In the genomic region with DNA sequence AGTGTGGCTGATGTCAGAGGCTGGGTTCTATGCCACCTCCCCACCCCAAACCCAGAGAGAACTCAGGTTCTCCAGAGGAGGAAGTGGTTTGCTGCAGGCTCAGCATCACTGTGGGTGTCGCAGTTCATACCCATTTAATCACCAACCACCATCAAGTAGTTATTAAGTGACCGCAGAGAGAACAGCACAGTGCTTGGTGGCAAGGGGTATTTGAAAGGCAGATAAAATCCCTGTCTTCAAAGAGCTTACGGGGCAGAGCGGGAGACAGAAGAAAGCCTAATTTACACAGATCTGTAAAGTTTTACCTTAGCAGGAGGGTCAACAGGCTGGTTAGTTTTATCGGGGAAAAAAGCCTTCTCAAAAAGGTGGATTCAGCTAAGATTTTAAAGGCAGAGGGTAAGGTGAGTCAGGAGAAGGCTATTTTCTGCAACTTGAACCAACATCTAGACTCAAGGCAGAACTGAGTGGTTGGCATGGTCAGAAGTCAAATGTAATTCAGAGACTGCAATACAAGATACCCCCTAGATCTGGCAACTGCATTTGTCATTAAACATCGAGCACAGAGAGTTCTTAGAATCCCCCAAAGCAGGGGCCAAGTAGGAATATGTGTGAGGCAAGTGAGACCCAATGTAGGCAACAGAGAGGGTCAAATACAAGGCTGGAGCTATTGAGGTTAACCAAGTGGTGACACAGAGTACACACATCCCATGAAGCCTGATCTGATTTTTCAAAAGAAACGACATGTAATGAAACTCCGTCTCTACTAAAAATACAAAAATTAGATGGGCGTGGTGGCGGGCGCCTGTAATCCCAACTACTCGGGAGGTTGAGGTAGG, we compare ENCODE assay signal across 8 cellular contexts. TPM values are rescaled to one million over a fixed set of nuclear protein-coding genes. Genes with fewer than 3 reads are reported as not detected.
DNase-seq lines count a peak whose midpoint lies in the region; ATAC-seq and TF ChIP-seq lines count a peak whose summit lies in the region.

No MANE protein-coding gene starts in this region.

- H3K27ac ChIP-seq in mammary epithelial cell (ENCODE audit: insufficient read depth, low read depth, low read length) (no peak overlapping the region), upper lobe of left lung (peak overlapping the region; percentile 82 to 95 (median 88)), H9 (ENCODE audit: insufficient read length, low read depth, low read length) (no peak overlapping the region)

- TF ChIP-seq CTCF in MCF 10A (IDR thresholded peaks at IDR 0.05; ENCODE audit: unreplicated experiment) (no peak), mammary epithelial cell (conservative IDR thresholded peaks at IDR 0.05 in 1 of 2, IDR thresholded peaks at IDR 0.05 in 1 of 2; ENCODE audit: extremely low read depth in 1 of 2, insufficient read depth in 1 of 2, low read depth in 1 of 2, low read length in 2 of 2) (no peak), upper lobe of left lung (IDR thresholded peaks at IDR 0.05) (no peak), H9 (conservative IDR thresholded peaks at IDR 0.05) (no peak)

- no peak overlapping the region for H2BK12ac ChIP-seq in H9 (ENCODE audit: insufficient read length, low read depth, low read length)

- H3K56ac ChIP-seq in H9 (ENCODE audit: insufficient read length, low read depth, low read length), result no peak overlapping the region

- no peak overlapping the region for H3K4me3 ChIP-seq in mammary epithelial cell (replicated peaks in 1 of 3; ENCODE audit: insufficient read depth in 1 of 3, low read depth in 2 of 3, low read length in 3 of 3)
- no peak overlapping the region for H3K4me3 ChIP-seq in upper lobe of left lung

- in situ Hi-C loops in mammary epithelial cell (cut with MboI; ENCODE audit: low sequenced_read_pairs in 2 of 2), result no loop called here

- H4K91ac ChIP-seq in H9 (ENCODE audit: insufficient read length, low read depth, low read length), result no peak overlapping the region

- H3K23me2 ChIP-seq in H9 (ENCODE audit: insufficient read length, low read depth, low read length, poor library complexity, severe bottlenecking), result no peaks in the 10 kb centered on the region

- peaks cover 26% of the 10 kb centered on the region for H3K36me3 Mint-ChIP-seq in MCF 10A (ENCODE audit: insufficient read depth, unreplicated experiment)
- peaks cover 6 to 9% of the 10 kb centered on the region in 2 donors for H3K36me3 Mint-ChIP-seq in naive B cell
- peaks cover 2 to 20% (median 6%) of the 10 kb centered on the region in 3 experiments; a peak in 6 of 7 replicates for H3K36me3 Mint-ChIP-seq in H9 (ENCODE audit: insufficient read depth in 1 of 3, low read depth in 3 of 3)

- dilution Hi-C loops in mammary epithelial cell (cut with HindIII; ENCODE audit: low sequenced_read_pairs), result no loop called here

- peaks cover 68% of the 10 kb centered on the region for H3K4me1 ChIP-seq in mammary epithelial cell (ENCODE audit: insufficient read depth, low read length)
- H3K4me1 ChIP-seq in upper lobe of left lung, result peaks cover 90 to 99% (median 96%) of the 10 kb centered on the region in 4 donors
- H3K4me1 ChIP-seq in H9 (ENCODE audit: insufficient read depth, low read length), result peaks cover 4% of the 10 kb centered on the region; the same call in 1 of the 2 replicates

- CTCF ChIA-PET in MCF 10A (lab: Yijun Ruan, JAX), result interaction anchor here (1.3 to 24.9 kb wide), 3 partner anchors 14 to 23 kb away, joined by 4 to 336 read pairs (median 71); partner anchors contain the start of gene PXN
- CTCF ChIA-PET in mammary epithelial cell (lab: Charles Lee; ENCODE audit: low non-redundant PET), result no interaction called here

- no peak overlapping the region for H3T11ph ChIP-seq in H9 (ENCODE audit: low read length)

- 93% methylated on average over 10 of the region's 12 CpGs for WGBS in mammary epithelial cell (ENCODE audit: low coverage, missing lambda C conversion rate)
- WGBS in upper lobe of left lung, 2 donors, result 78 to 80% methylated on average over 11 to 12 of the region's 12 CpGs
- no CpG with 5 or more reads among the region's 12 CpGs for WGBS in H9 (ENCODE audit: extremely low coverage, insufficient read length, low lambda C conversion rate)

- no peaks in the 10 kb centered on the region for H3K9me3 ChIP-seq in mammary epithelial cell (replicated peaks; ENCODE audit: insufficient read depth, low read length)
- no peaks in the 10 kb centered on the region for H3K9me3 ChIP-seq in upper lobe of left lung
- no peaks in the 10 kb centered on the region for H3K9me3 ChIP-seq in H9 (ENCODE audit: control insufficient read depth, low read depth, low read length)

- H2BK15ac ChIP-seq in H9 (ENCODE audit: low read depth, low read length), result no peak overlapping the region

- H3K27me3 ChIP-seq in mammary epithelial cell (ENCODE audit: insufficient read depth, low read length) (no peaks in the 10 kb centered on the region), upper lobe of left lung (no peaks in the 10 kb centered on the region), H9 (ENCODE audit: insufficient read depth, low read length) (no peaks in the 10 kb centered on the region; the same call in 1 of the 2 replicates)

- no peak overlapping the region for H3K23ac ChIP-seq in H9 (ENCODE audit: insufficient read length, low read depth, low read length)

- intact Hi-C loops in MCF 10A (cut with micrococcal nuclease), result no loop called here
- intact Hi-C loops in mammary epithelial cell (cut with micrococcal nuclease), result no loop called here

- H2BK120ac ChIP-seq in H9 (ENCODE audit: low read depth, low read length, poor library complexity, severe bottlenecking), result no peak overlapping the region

- DNase-seq in MCF 10A (ENCODE audit: unreplicated experiment) (no peak), mammary epithelial cell (no peak), naive B cell (peak; percentile 80), upper lobe of left lung (peak in 1 of 2 donors; percentile 75), NCI-H146 (lab: John Stamatoyannopoulos, UW) (no peak), H9 (no peak)
- peak; percentile 70 to 76 for DNase-seq in activated T-cell treated with anti-CD3 and anti-CD28 coated beads, Interleukin-2, amount 50 U/mL, for 48 hours

- H4K20me1 ChIP-seq in mammary epithelial cell (ENCODE audit: insufficient read depth, low read length) (no peaks in the 10 kb centered on the region), H9 (ENCODE audit: control insufficient read depth, insufficient read depth, insufficient read length) (no peaks in the 10 kb centered on the region)

- H3K4me2 ChIP-seq in mammary epithelial cell (ENCODE audit: insufficient read depth, low read depth, low read length), result no peak overlapping the region
- no peak overlapping the region for H3K4me2 ChIP-seq in H9 (ENCODE audit: insufficient read depth, insufficient read length, low read length)

- H2BK5ac ChIP-seq in H9 (ENCODE audit: insufficient read length, low read length), result no peak overlapping the region

- H3K79me2 ChIP-seq in mammary epithelial cell (ENCODE audit: insufficient read depth, low read length) (peaks cover 98% of the 10 kb centered on the region), H9 (ENCODE audit: insufficient read depth, low read length) (peaks cover 36% of the 10 kb centered on the region; the same call in 1 of the 2 replicates)

- peaks cover 3% of the 10 kb centered on the region for H3K79me1 ChIP-seq in H9 (ENCODE audit: insufficient read depth, low read depth, low read length, poor library complexity, severe bottlenecking)

- H3K36me3 ChIP-seq in mammary epithelial cell (ENCODE audit: insufficient read depth, low read length) (peaks cover 3% of the 10 kb centered on the region), upper lobe of left lung (peaks cover 0 to 6% (median 2%) of the 10 kb centered on the region in 4 donors)

- H3K14ac ChIP-seq in H9 (ENCODE audit: insufficient read depth, low read length), result no peak overlapping the region

- no peak overlapping the region for H2AK5ac ChIP-seq in H9 (ENCODE audit: insufficient read length, low read length)

- POLR2A ChIA-PET in MCF 10A (lab: Yijun Ruan, JAX), result interaction anchor here (0.6 to 21.6 kb wide), 6 partner anchors 9 to 141 kb away, joined by 3 to 511 read pairs (median 50); partner anchors contain the start of genes PXN and RPLP0

- H4K8ac ChIP-seq in H9 (replicated peaks; ENCODE audit: insufficient read length, low read depth, low read length), result no peak overlapping the region

- TF ChIP-seq POLR2A in upper lobe of left lung (IDR thresholded peaks at IDR 0.05), result peak in 1 of 4 donors; percentile 31

- ATAC-seq in naive B cell (ENCODE audit: low read depth in 2 of 2) (peak; percentile 85), upper lobe of left lung (ENCODE audit: low FRiP score in 2 of 2) (peak; percentile 53 to 76), HG03097 (IDR thresholded peaks at IDR 0.05; ENCODE audit: low FRiP score, unreplicated experiment) (no peak)

- H2BK20ac ChIP-seq in H9 (ENCODE audit: low read depth, low read length, poor library complexity, severe bottlenecking), result no peak overlapping the region

- H3K9me3 Mint-ChIP-seq in MCF 10A (ENCODE audit: unreplicated experiment), result no peaks in the 10 kb centered on the region
- no peaks in the 10 kb centered on the region for H3K9me3 Mint-ChIP-seq in naive B cell
- H3K9me3 Mint-ChIP-seq in H9, result no peaks in the 10 kb centered on the region

- H3K9ac ChIP-seq in mammary epithelial cell (ENCODE audit: insufficient read depth, low read length) (no peak overlapping the region), H9 (ENCODE audit: extremely low read depth, insufficient read length, low read length) (no peak overlapping the region)

- no peak overlapping the region for H3K4ac ChIP-seq in H9 (ENCODE audit: low read depth, low read length)

- H3K4me1 Mint-ChIP-seq in MCF 10A (ENCODE audit: insufficient read depth, unreplicated experiment) (peaks cover 70% of the 10 kb centered on the region), naive B cell (peaks cover 57 to 73% (median 64%) of the 10 kb centered on the region in 3 donors), H9 (peaks cover 32 to 46% of the 10 kb centered on the region in 2 experiments)

- H3K27me3 Mint-ChIP-seq in MCF 10A (ENCODE audit: insufficient read depth, unreplicated experiment), result no peaks in the 10 kb centered on the region
- peaks cover 57 to 67% (median 60%) of the 10 kb centered on the region in 3 donors for H3K27me3 Mint-ChIP-seq in naive B cell
- no peaks in the 10 kb centered on the region for H3K27me3 Mint-ChIP-seq in H9 (ENCODE audit: low read depth)

- BruUV-seq in MCF 10A (replicated peaks; lab: Mats Ljungman, UMichigan) (no TSS peak), mammary epithelial cell (replicated peaks; lab: Mats Ljungman, UMichigan) (no TSS peak)

- H3K18ac ChIP-seq in H9 (ENCODE audit: insufficient read length, low read depth, low read length), result no peak overlapping the region

- H3K27ac Mint-ChIP-seq in MCF 10A (ENCODE audit: low read depth, unreplicated experiment) (no peak overlapping the region), naive B cell (peak overlapping the region in 5 of 6 donors; percentile 8 to 94 (median 55)), H9 (peak overlapping the region in 1 of 3 experiments; percentile 8; a peak in 4 of 7 replicates)

- no peak overlapping the region for H4K5ac ChIP-seq in H9 (ENCODE audit: insufficient read length, low read depth, low read length)

- H2AFZ ChIP-seq in mammary epithelial cell (ENCODE audit: low read depth, low read length) (no peak overlapping the region), H9 (ENCODE audit: low read length) (no peak overlapping the region)

- H3K4me3 Mint-ChIP-seq in MCF 10A (ENCODE audit: unreplicated experiment), result peak overlapping the region; percentile 35
- peak overlapping the region in 7 of 8 donors; percentile 13 to 74 (median 55) for H3K4me3 Mint-ChIP-seq in naive B cell
- no peak overlapping the region for H3K4me3 Mint-ChIP-seq in H9

- no peak for TF ChIP-seq EP300 in upper lobe of left lung (IDR thresholded peaks at IDR 0.05)

RNA-seq across cellular contexts. Expression of gene PXN, which starts 13.2 kb away (rescaled TPM):
- total RNA-seq in MCF 10A (2022) (216 and 256 TPM in 2 replicates), mammary epithelial cell (100 to 1,000 TPM; 155 to 477 TPM), upper lobe of left lung (100 to 1,000 TPM in 4 of 6 donors, 10 to 100 TPM in 2; 67.8 to 210 (median 116) TPM), H9 (2021) (88.9 and 92.8 TPM in 2 replicates)
- polyA plus RNA-seq in mammary epithelial cell (166 TPM), naive B cell (ENCODE audit: low read depth in 6 of 6) (1 to 10 TPM in 5 of 6 donors, under 1 TPM in 1; 0.95 to 6.0 (median 3.7) TPM)
- 597 TPM for polyA minus RNA-seq in mammary epithelial cell

RNA-seq across cellular contexts. Expression of gene RNU4-2, which starts 39.4 kb away (rescaled TPM):
- total RNA-seq in MCF 10A (2022) (2,753 and 3,369 TPM in 2 replicates), mammary epithelial cell (1,000 to 10,000 TPM in 1 of 2 donors, under 1 TPM in 1; under 0.01 to 1,580 TPM), upper lobe of left lung (over 10,000 TPM in 1 of 6 donors, 1,000 to 10,000 TPM in 1, under 1 TPM in 4; under 0.01 to 11,449 (median under 0.01) TPM), H9 (2021) (2,441 and 2,702 TPM in 2 replicates)
- polyA plus RNA-seq in mammary epithelial cell (under 0.01 TPM), naive B cell (ENCODE audit: low read depth in 6 of 6) (100 to 1,000 TPM in 1 of 6 donors, 10 to 100 TPM in 1, not detected in 4; 82.0 to 107 TPM)
- polyA minus RNA-seq in mammary epithelial cell, result under 0.01 TPM

RNA-seq across cellular contexts. Expression of gene RNU4-1, which starts 40.7 kb away (rescaled TPM):
- total RNA-seq in MCF 10A (2022) (1,764 and 2,069 TPM in 2 replicates), mammary epithelial cell (1,000 to 10,000 TPM in 1 of 2 donors, under 1 TPM in 1; under 0.01 to 1,952 TPM), upper lobe of left lung (1,000 to 10,000 TPM in 2 of 6 donors, under 1 TPM in 4; under 0.01 to 4,461 (median under 0.01) TPM), H9 (2021) (3,262 and 3,277 TPM in 2 replicates)
- polyA plus RNA-seq in mammary epithelial cell (under 0.01 TPM), naive B cell (ENCODE audit: low read depth in 6 of 6) (not detected)
- under 0.01 TPM for polyA minus RNA-seq in mammary epithelial cell

RNA-seq across cellular contexts. Expression of gene SIRT4, which starts 49.8 kb away (rescaled TPM):
- 0.61 TPM in 1 of 2 replicates, not detected in the other for total RNA-seq in MCF 10A (2022)
- under 1 TPM; 0.42 to 0.83 TPM for total RNA-seq in mammary epithelial cell
- 0.77 TPM for polyA plus RNA-seq in mammary epithelial cell
- polyA minus RNA-seq in mammary epithelial cell, result not detected
- 1 to 10 TPM; 1.3 to 4.3 (median 1.4) TPM for polyA plus RNA-seq in naive B cell (ENCODE audit: low read depth in 6 of 6)
- 1 to 10 TPM in 5 of 6 donors, under 1 TPM in 1; 1.00 to 5.2 (median 2.9) TPM for total RNA-seq in upper lobe of left lung
- 1.4 and 2.1 TPM in 2 replicates for total RNA-seq in H9 (2021)

RNA-seq across cellular contexts. Expression of gene RPLP0, which starts 51.4 kb away (rescaled TPM):
- total RNA-seq in MCF 10A (2022) (2,870 and 3,181 TPM in 2 replicates), mammary epithelial cell (1,000 to 10,000 TPM; 2,131 to 2,307 TPM), upper lobe of left lung (1,000 to 10,000 TPM; 1,008 to 2,508 (median 1,628) TPM), H9 (2021) (2,950 and 3,019 TPM in 2 replicates)
- polyA plus RNA-seq in mammary epithelial cell (9,728 TPM), naive B cell (ENCODE audit: low read depth in 6 of 6) (1,000 to 10,000 TPM; 1,332 to 2,325 (median 1,674) TPM)
- 2,830 TPM for polyA minus RNA-seq in mammary epithelial cell

Comparison
In these comparisons a context has a peak if more than half of its experiments do, and no peak if none do; other contexts are left out.
1. DNase-seq: peak in activated T-cell treated with anti-CD3 and anti-CD28 coated beads, Interleukin-2, amount 50 U/mL, for 48 hours (2 of 2) and naive B cell (single experiment); none in MCF 10A (single experiment), mammary epithelial cell (single experiment), NCI-H146 (single experiment) and H9 (single experiment).
2. H3K4me3 Mint-ChIP-seq: peak in MCF 10A (single experiment) and naive B cell (7 of 8); none in H9 (0 of 2).
3. H3K27ac ChIP-seq: peak in upper lobe of left lung (4 of 4); none in mammary epithelial cell (single experiment) and H9 (single experiment).